ENCODE assay signal across 8 cellular contexts in the genomic region with DNA sequence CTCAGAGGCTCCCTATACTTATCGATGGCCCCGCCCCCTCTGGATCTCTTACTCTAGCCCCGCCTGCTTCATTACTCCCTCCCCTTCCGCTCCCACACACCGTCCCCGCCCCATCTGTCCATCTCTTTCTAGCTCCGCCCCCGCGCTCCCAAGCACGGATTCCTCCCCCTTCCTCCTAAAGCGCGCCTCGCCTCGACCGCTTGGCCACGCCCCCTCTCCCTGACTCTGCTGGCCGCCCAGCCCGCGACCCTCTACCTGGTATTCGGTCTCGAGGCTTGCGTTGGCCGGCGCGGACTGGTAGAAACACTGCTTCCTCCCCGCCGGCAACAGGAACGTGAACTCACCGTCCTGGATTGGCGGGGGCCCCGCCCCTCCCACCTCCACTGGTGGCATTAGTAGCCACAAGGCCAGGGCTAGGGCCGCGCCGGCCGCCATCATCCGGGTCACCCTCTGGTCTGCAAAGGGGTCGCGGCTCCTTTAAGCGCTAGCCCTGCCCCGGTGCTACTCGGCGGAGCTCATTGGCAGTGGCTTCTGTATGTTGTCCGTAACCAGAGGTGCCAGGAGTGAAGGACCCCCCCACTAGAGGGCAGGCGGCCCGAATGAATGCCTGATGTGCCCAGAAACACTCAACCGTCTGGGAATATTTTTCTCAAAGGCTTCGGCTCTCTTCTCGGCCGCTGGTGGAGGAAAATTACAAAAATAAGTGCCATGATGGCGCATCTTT. TPM values are rescaled to one million over a fixed set of nuclear protein-coding genes. Genes with fewer than 3 reads are reported as not detected.
A peak's percentile ranks its signal among the peaks of the same experiment; 100 is the strongest.
DNase-seq lines count a peak whose midpoint lies in the region; ATAC-seq and TF ChIP-seq lines count a peak whose summit lies in the region.

Gene TMED1, minus strand, starts transcription at position 459 of the 724 bp plus-strand sequence. Its CDS starts 21 bp downstream, at position 438.

- H3K36me3 Mint-ChIP-seq in activated naive CD4-positive, alpha-beta T cell treated with anti-CD3 and anti-CD28 coated beads for 36 hours (ENCODE audit: low read depth) = peaks cover 5% of the 10 kb centered on the region

- peak; percentile 30 to 33 for TF ChIP-seq POLR2A in gastroesophageal sphincter (IDR thresholded peaks at IDR 0.05)

- POLR2A ChIA-PET in HEK293 (lab: Yijun Ruan, JAX) = interaction anchor here (0.5 to 2.9 kb wide), 19 partner anchors 9 to 352 kb away, joined by 3 to 39 read pairs (median 4); partner anchors contain the start of genes CARM1 and DNM2

- no peak for TF ChIP-seq EP300 in gastroesophageal sphincter (IDR thresholded peaks at IDR 0.05)

- peaks cover 14% of the 10 kb centered on the region for H3K4me1 Mint-ChIP-seq in activated naive CD4-positive, alpha-beta T cell treated with anti-CD3 and anti-CD28 coated beads for 36 hours (ENCODE audit: low read depth)

- H3K27ac ChIP-seq in HEK293 (ENCODE audit: extremely low read depth, low read depth, low read length) (peak within 1 kb of the TSS; percentile 83), gastroesophageal sphincter (peak within 1 kb of the TSS; percentile 86 to 98 (median 98)), neutrophil (peak within 1 kb of the TSS; percentile 98), substantia nigra (ENCODE audit: low read depth, low read length, poor library complexity, severe bottlenecking) (peak within 1 kb of the TSS; percentile 100)

- peak within 1 kb of the TSS; percentile 58 for H3K4me3 ChIP-seq in HEK293 (ENCODE audit: low read depth, low read length)
- peak within 1 kb of the TSS; percentile 44 to 84 for H3K4me3 ChIP-seq in gastroesophageal sphincter
- peak within 1 kb of the TSS; percentile 98 to 99 for H3K4me3 ChIP-seq in neutrophil (ENCODE audit: low read depth in 1 of 2, low read length in 1 of 2)

- peak; percentile 98 for DNase-seq in GM03348 (ENCODE audit: low spot score)
- peak; percentile 100 for DNase-seq in NAMALWA (ENCODE audit: low spot score)
- DNase-seq in SK-N-DZ (ENCODE audit: low spot score) = peak; percentile 97
- DNase-seq in activated naive CD4-positive, alpha-beta T cell treated with anti-CD3 and anti-CD28 coated beads for 36 hours = peak; percentile 98
- peak; percentile 77 to 100 (median 97) for DNase-seq in substantia nigra (lab: John Stamatoyannopoulos, UW)

- peak within 1 kb of the TSS; percentile 94 for H3K4me3 Mint-ChIP-seq in activated naive CD4-positive, alpha-beta T cell treated with anti-CD3 and anti-CD28 coated beads for 36 hours

- H3K27me3 ChIP-seq in gastroesophageal sphincter = no peaks in the 10 kb centered on the region
- no peaks in the 10 kb centered on the region for H3K27me3 ChIP-seq in neutrophil

- H3K9me3 Mint-ChIP-seq in activated naive CD4-positive, alpha-beta T cell treated with anti-CD3 and anti-CD28 coated beads for 36 hours = peaks cover 4% of the 10 kb centered on the region

- H3K9me3 ChIP-seq in HEK293 (ENCODE audit: control insufficient read depth, insufficient read depth, low read depth, low read length) (no peaks in the 10 kb centered on the region), gastroesophageal sphincter (peaks cover 0 to 8% (median 0%) of the 10 kb centered on the region in 3 donors), neutrophil (no peaks in the 10 kb centered on the region)

- TF ChIP-seq CTCF in HEK293 (tag by site-specific recombination; IDR thresholded peaks at IDR 0.05) (peak; percentile 68), gastroesophageal sphincter (IDR thresholded peaks at IDR 0.05) (peak in 3 of 4 experiments; percentile 42 to 82 (median 75)), neutrophil (IDR thresholded peaks at IDR 0.05) (peak; percentile 65)

- CTCF ChIA-PET in HEK293 (lab: Yijun Ruan, JAX) = interaction anchor here (0.7 to 6.9 kb wide), 12 partner anchors 8 to 118 kb away, joined by 3 to 80 read pairs (median 4); partner anchors contain the start of gene DNM2
- CTCF ChIA-PET in activated naive CD4-positive, alpha-beta T cell treated with anti-CD3 and anti-CD28 coated beads for 36 hours (lab: Charles Lee) = interaction anchor here (0.6 to 2.7 kb wide), 8 partner anchors 9 to 137 kb away, joined by 3 to 16 read pairs (median 4); partner anchors contain the start of genes CARM1 and DNM2

- ATAC-seq in gastroesophageal sphincter = peak; percentile 94

- no peaks in the 10 kb centered on the region for H3K4me1 ChIP-seq in HEK293 (ENCODE audit: control insufficient read depth, insufficient read depth, low read length)
- H3K4me1 ChIP-seq in gastroesophageal sphincter = peaks cover 0 to 18% (median 0%) of the 10 kb centered on the region in 3 donors
- peaks cover 10 to 16% of the 10 kb centered on the region in 2 experiments for H3K4me1 ChIP-seq in neutrophil (ENCODE audit: control insufficient read depth in 1 of 2, insufficient read depth in 1 of 2, low read depth in 1 of 2, low read length in 1 of 2)

- 0% methylated on average over 2 to 15 of the region's 50 CpGs for WGBS in gastroesophageal sphincter (ENCODE audit: low coverage in 1 of 2), 2 donors

- H3K27ac Mint-ChIP-seq in activated naive CD4-positive, alpha-beta T cell treated with anti-CD3 and anti-CD28 coated beads for 36 hours = peak within 1 kb of the TSS; percentile 97

- peaks cover 0 to 38% of the 10 kb centered on the region in 2 experiments; a peak in 2 of 3 replicates for H3K36me3 ChIP-seq in HEK293 (ENCODE audit: control insufficient read depth in 2 of 2, insufficient read depth in 1 of 2, low read length in 2 of 2)
- peaks cover 0 to 33% of the 10 kb centered on the region in 2 donors for H3K36me3 ChIP-seq in gastroesophageal sphincter
- H3K36me3 ChIP-seq in neutrophil = peaks cover 41% of the 10 kb centered on the region

- intact Hi-C loops in activated naive CD4-positive, alpha-beta T cell treated with anti-CD3 and anti-CD28 coated beads for 36 hours (cut with micrococcal nuclease) = loop anchor here (1.0 to 2.0 kb wide), 10 partner anchors 12 to 267 kb away; partner anchors contain the start of genes C19orf38, CARM1, CDKN2D and ILF3

- no peaks in the 10 kb centered on the region for H3K27me3 Mint-ChIP-seq in activated naive CD4-positive, alpha-beta T cell treated with anti-CD3 and anti-CD28 coated beads for 36 hours (ENCODE audit: low read depth)

TF ChIP-seq in HEK293, 187 proteins besides CTCF, POLR2A, EP300 and RAD21 (continues in another document):
- TF ChIP-seq, protein P1, sequence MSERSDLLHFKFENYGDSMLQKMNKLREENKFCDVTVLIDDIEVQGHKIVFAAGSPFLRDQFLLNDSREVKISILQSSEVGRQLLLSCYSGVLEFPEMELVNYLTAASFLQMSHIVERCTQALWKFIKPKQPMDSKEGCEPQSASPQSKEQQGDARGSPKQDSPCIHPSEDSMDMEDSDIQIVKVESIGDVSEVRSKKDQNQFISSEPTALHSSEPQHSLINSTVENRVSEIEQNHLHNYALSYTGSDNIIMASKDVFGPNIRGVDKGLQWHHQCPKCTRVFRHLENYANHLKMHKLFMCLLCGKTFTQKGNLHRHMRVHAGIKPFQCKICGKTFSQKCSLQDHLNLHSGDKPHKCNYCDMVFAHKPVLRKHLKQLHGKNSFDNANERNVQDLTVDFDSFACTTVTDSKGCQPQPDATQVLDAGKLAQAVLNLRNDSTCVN (tag by site-specific recombination; optimal IDR thresholded peaks at IDR 0.05) = peak; percentile 79
- TF ChIP-seq ZNF596 (tag by site-specific recombination; IDR thresholded peaks at IDR 0.05) (no peak), ZNF623 (tag by site-specific recombination; IDR thresholded peaks at IDR 0.05) (0 out of 2 replicates have a peak, but pooled peaks have one; percentile 6), ZNF558 (tag by site-specific recombination; IDR thresholded peaks at IDR 0.05) (0 out of 2 replicates have a peak, but pooled peaks have one; percentile 36), ZNF600 (tag by site-specific recombination; IDR thresholded peaks at IDR 0.05) (peak; percentile 81), ZBTB17 (tag by site-specific recombination; IDR thresholded peaks at IDR 0.05) (no peak; the same call in 1 of the 2 replicates), RBAK (tag by site-specific recombination; IDR thresholded peaks at IDR 0.05) (no peak), KLF16 (tag by site-specific recombination; IDR thresholded peaks at IDR 0.05) (peak; percentile 81)
- TF ChIP-seq, protein P2, sequence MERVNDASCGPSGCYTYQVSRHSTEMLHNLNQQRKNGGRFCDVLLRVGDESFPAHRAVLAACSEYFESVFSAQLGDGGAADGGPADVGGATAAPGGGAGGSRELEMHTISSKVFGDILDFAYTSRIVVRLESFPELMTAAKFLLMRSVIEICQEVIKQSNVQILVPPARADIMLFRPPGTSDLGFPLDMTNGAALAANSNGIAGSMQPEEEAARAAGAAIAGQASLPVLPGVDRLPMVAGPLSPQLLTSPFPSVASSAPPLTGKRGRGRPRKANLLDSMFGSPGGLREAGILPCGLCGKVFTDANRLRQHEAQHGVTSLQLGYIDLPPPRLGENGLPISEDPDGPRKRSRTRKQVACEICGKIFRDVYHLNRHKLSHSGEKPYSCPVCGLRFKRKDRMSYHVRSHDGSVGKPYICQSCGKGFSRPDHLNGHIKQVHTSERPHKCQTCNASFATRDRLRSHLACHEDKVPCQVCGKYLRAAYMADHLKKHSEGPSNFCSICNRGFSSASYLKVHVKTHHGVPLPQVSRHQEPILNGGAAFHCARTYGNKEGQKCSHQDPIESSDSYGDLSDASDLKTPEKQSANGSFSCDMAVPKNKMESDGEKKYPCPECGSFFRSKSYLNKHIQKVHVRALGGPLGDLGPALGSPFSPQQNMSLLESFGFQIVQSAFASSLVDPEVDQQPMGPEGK (tag by site-specific recombination; IDR thresholded peaks at IDR 0.05) = peak; percentile 90

RNA-seq across cellular contexts. Expression of gene TMED1, which starts in this region (rescaled TPM):
- 40.6 and 48.8 TPM in 2 replicates for polyA plus RNA-seq in SK-N-DZ (2014; cell fraction: cytosol; rRNA removed)
- polyA plus RNA-seq in SK-N-DZ (2014; cell fraction: nucleus; rRNA removed) = 12.9 and 29.7 TPM in 2 replicates
- 10 to 100 TPM; 15.3 to 16.7 TPM for total RNA-seq in activated naive CD4-positive, alpha-beta T cell treated with anti-CD3 and anti-CD28 coated beads for 36 hours
- 10 to 100 TPM; 15.4 to 36.9 (median 31.7) TPM for total RNA-seq in gastroesophageal sphincter

Comparison
In these comparisons a context has a peak if more than half of its experiments do, and no peak if none do; other contexts are left out.
1. Peak in every context shown above with its lines: DNase-seq, ATAC-seq, H3K4me3 ChIP-seq and H3K27ac ChIP-seq.